7 cellular contexts compared by ENCODE assay signal in genomic region chr12:32939801-32940200, GRCh38.
"Had no signal": no experiment of that assay in that cellular context is flagged by ENCODE, and none has a peak within 500 bp of the region (broad histone marks: within the 10 kb centered on the region; RNA-seq: fewer than 3 reads in every experiment).

No MANE protein-coding gene starts in this region.

- H3K9ac ChIP-seq: KMS-11 had no signal

- H3K4me2 ChIP-seq: KMS-11 had no signal

- DNase-seq: IMR-90, KBM-7, KG1 had no signal

- H3K4me3 ChIP-seq: K562 had no signal

- FAIRE-seq: HTR-8/SVneo, K562 had no signal

- H3K27ac ChIP-seq: HL-60, KMS-11 had no signal

- ATAC-seq: K562 had no signal
